ENCODE assay signal across 1 cellular context in genomic region chr1:246587032-246587431, GRCh38.
TF ChIP-seq lines count a peak whose summit lies in the region.

No MANE protein-coding gene starts in this region.

TF ChIP-seq in endothelial cell of umbilical vein, 7 proteins besides CTCF, POLR2A, EP300 and RAD21:
- no peak for TF ChIP-seq EZH2 (IDR thresholded peaks at IDR 0.05; ENCODE audit: borderline replicate concordance, low read depth, low read length, severe bottlenecking)
- no peak for TF ChIP-seq POLR2AphosphoS5 (IDR thresholded peaks at IDR 0.05; ENCODE audit: insufficient read depth, low read depth, low read length)
